In genomic region chr7:2243483-2243840, GRCh38 we compare ENCODE assay signal across 14 cellular contexts. TPM values are rescaled to one million over a fixed set of nuclear protein-coding genes. Genes with fewer than 3 reads are reported as not detected.
DNase-seq lines count a peak whose midpoint lies in the region; ATAC-seq and TF ChIP-seq lines count a peak whose summit lies in the region.
"Had no signal": no experiment of that assay in that cellular context is flagged by ENCODE, and none has a peak within 500 bp of the region (broad histone marks: within the 10 kb centered on the region; RNA-seq: fewer than 3 reads in every experiment).

No MANE protein-coding gene starts in this region.

- H3K79me2 ChIP-seq in KMS-11 (ENCODE audit: insufficient read depth, low read depth) = peaks cover 27% of the 10 kb centered on the region

- CTCF ChIA-PET in activated CD4-positive, alpha-beta T cell treated with anti-CD3 and anti-CD28 coated beads for 36 hours (lab: Charles Lee) = no interaction called here

- POLR2A ChIA-PET in activated CD4-positive, alpha-beta T cell treated with anti-CD3 and anti-CD28 coated beads for 36 hours (lab: Charles Lee) = no interaction called here

- H3K27ac Mint-ChIP-seq in activated CD4-positive, alpha-beta T cell treated with anti-CD3 and anti-CD28 coated beads for 36 hours = no peak overlapping the region
- H3K27ac Mint-ChIP-seq in activated naive CD8-positive, alpha-beta T cell = peak overlapping the region; percentile 22
- no peak overlapping the region for H3K27ac Mint-ChIP-seq in nephron progenitor cell

- intact Hi-C loops in activated CD4-positive, alpha-beta T cell treated with anti-CD3 and anti-CD28 coated beads for 36 hours (cut with DNase I, micrococcal nuclease) = loop anchor here in 1 of 2 experiments (5.0 kb wide), 2 partner anchors 141 to 389 kb away; partner anchors contain the start of gene TTYH3

- no peak overlapping the region for H2AFZ ChIP-seq in KMS-11 (ENCODE audit: low read depth)

- peaks cover 21% of the 10 kb centered on the region for H3K4me1 ChIP-seq in KMS-11 (ENCODE audit: low read depth, poor library complexity, severe bottlenecking)

- H3K9ac ChIP-seq in KMS-11 = no peak overlapping the region; the same call in 1 of the 2 replicates

- H3K36me3 ChIP-seq in KMS-11 (ENCODE audit: insufficient read depth) = no peaks in the 10 kb centered on the region; the same call in 1 of the 2 replicates
- H3K36me3 ChIP-seq: breast epithelium had no signal

- DNase-seq in activated CD4-positive, alpha-beta T cell treated with anti-CD3 and anti-CD28 coated beads for 36 hours = no peak
- DNase-seq in activated CD4-positive, alpha-beta T cell treated with anti-CD3 and anti-CD28 coated beads for 4 hours = no peak
- DNase-seq in nephron progenitor cell = no peak
- no peak for DNase-seq in G401 (ENCODE audit: low spot score)
- DNase-seq in A172 (ENCODE audit: low spot score) = no peak
- DNase-seq: activated CD8-positive, alpha-beta memory T cell treated with anti-CD3 and anti-CD28 coated beads, Interleukin-2, amount 50 U/mL, for 4 hours; NCI-H1417; NCI-H526 treated with DMSO at 0.1 percent for 48 hours had no signal

- no peak overlapping the region for H3K27ac ChIP-seq in KMS-11
- H3K27ac ChIP-seq: breast epithelium, right atrium auricular region, thoracic aorta had no signal

- H3K4me3 Mint-ChIP-seq in activated CD4-positive, alpha-beta T cell treated with anti-CD3 and anti-CD28 coated beads for 36 hours = peak overlapping the region; percentile 88
- peak overlapping the region; percentile 92 for H3K4me3 Mint-ChIP-seq in activated naive CD8-positive, alpha-beta T cell
- peak overlapping the region; percentile 93 for H3K4me3 Mint-ChIP-seq in nephron progenitor cell

- peaks cover 10% of the 10 kb centered on the region for H3K4me1 Mint-ChIP-seq in activated CD4-positive, alpha-beta T cell treated with anti-CD3 and anti-CD28 coated beads for 36 hours
- H3K4me1 Mint-ChIP-seq in activated naive CD8-positive, alpha-beta T cell (ENCODE audit: low read depth) = peaks cover 20% of the 10 kb centered on the region
- peaks cover 24% of the 10 kb centered on the region for H3K4me1 Mint-ChIP-seq in nephron progenitor cell

- H3K9me3 Mint-ChIP-seq in activated CD4-positive, alpha-beta T cell treated with anti-CD3 and anti-CD28 coated beads for 36 hours (ENCODE audit: low read depth) = no peaks in the 10 kb centered on the region
- no peaks in the 10 kb centered on the region for H3K9me3 Mint-ChIP-seq in activated naive CD8-positive, alpha-beta T cell (ENCODE audit: low read depth)
- H3K9me3 Mint-ChIP-seq in nephron progenitor cell = no peaks in the 10 kb centered on the region

- H3K36me3 Mint-ChIP-seq in activated CD4-positive, alpha-beta T cell treated with anti-CD3 and anti-CD28 coated beads for 36 hours (ENCODE audit: low read depth) = peaks cover 23% of the 10 kb centered on the region
- H3K36me3 Mint-ChIP-seq in activated naive CD8-positive, alpha-beta T cell = no peaks in the 10 kb centered on the region
- peaks cover 13% of the 10 kb centered on the region for H3K36me3 Mint-ChIP-seq in nephron progenitor cell (ENCODE audit: low read depth)

- ATAC-seq in activated CD4-positive, alpha-beta T cell treated with anti-CD3 and anti-CD28 coated beads for 36 hours = no peak
- ATAC-seq in HG02870 (IDR thresholded peaks at IDR 0.05; ENCODE audit: unreplicated experiment) = no peak

- no peaks in the 10 kb centered on the region for H3K27me3 ChIP-seq in KMS-11 (ENCODE audit: insufficient read depth, low read depth)
- H3K27me3 ChIP-seq: breast epithelium, right atrium auricular region had no signal

- TF ChIP-seq CTCF in KMS-11 (conservative IDR thresholded peaks at IDR 0.05; ENCODE audit: low read depth, low read length) (no peak), nephron progenitor cell (IDR thresholded peaks at IDR 0.05) (no peak)

- no peaks in the 10 kb centered on the region for H4K20me1 ChIP-seq in KMS-11 (ENCODE audit: insufficient read depth)

- no peaks in the 10 kb centered on the region for H3K27me3 Mint-ChIP-seq in activated CD4-positive, alpha-beta T cell treated with anti-CD3 and anti-CD28 coated beads for 36 hours
- H3K27me3 Mint-ChIP-seq in activated naive CD8-positive, alpha-beta T cell = no peaks in the 10 kb centered on the region
- H3K27me3 Mint-ChIP-seq in nephron progenitor cell (ENCODE audit: low read depth, poor library complexity) = peaks cover 3% of the 10 kb centered on the region

- no peak overlapping the region for H3K4me3 ChIP-seq in KMS-11 (IDR thresholded peaks at IDR 0.05; ENCODE audit: insufficient read depth, low read depth, low read length)

- peak overlapping the region; percentile 84; the same call in 1 of the 2 replicates for H3K4me2 ChIP-seq in KMS-11

- in situ Hi-C loops in G401 (cut with HindIII; ENCODE audit: low sequenced_read_pairs) = no loop called here

RNA-seq across cellular contexts. Expression of gene NUDT1, which starts 1.4 kb away (rescaled TPM):
- 100 to 1,000 TPM in 1 of 2 experiments, 10 to 100 TPM in 1; 52.5 to 100 TPM for total RNA-seq in activated CD4-positive, alpha-beta T cell treated with anti-CD3 and anti-CD28 coated beads for 36 hours
- 31.4 and 37.8 TPM in 2 replicates for total RNA-seq in G401 (2014; rRNA removed; shearing (Covaris generic))
- total RNA-seq in A172 (2014; rRNA removed; shearing (Covaris generic)) = 94.5 and 112 TPM in 2 replicates

RNA-seq across cellular contexts. Expression of gene MRM2, which starts 1.5 kb away (rescaled TPM):
- 10 to 100 TPM; 28.7 to 32.1 TPM for total RNA-seq in activated CD4-positive, alpha-beta T cell treated with anti-CD3 and anti-CD28 coated beads for 36 hours
- 57.5 and 57.8 TPM in 2 replicates for total RNA-seq in G401 (2014; rRNA removed; shearing (Covaris generic))
- 62.2 TPM in 2 replicates for total RNA-seq in A172 (2014; rRNA removed; shearing (Covaris generic))

RNA-seq across cellular contexts. Expression of gene MAD1L1, which starts 10.7 kb away (rescaled TPM):
- total RNA-seq in activated CD4-positive, alpha-beta T cell treated with anti-CD3 and anti-CD28 coated beads for 36 hours = 10 to 100 TPM; 50.2 to 61.7 TPM
- 77.8 and 163 TPM in 2 replicates for total RNA-seq in G401 (2014; rRNA removed; shearing (Covaris generic))
- 70.3 and 127 TPM in 2 replicates for total RNA-seq in A172 (2014; rRNA removed; shearing (Covaris generic))
